Comparison of ENCODE assay signal across 9 cellular contexts in the genomic region with DNA sequence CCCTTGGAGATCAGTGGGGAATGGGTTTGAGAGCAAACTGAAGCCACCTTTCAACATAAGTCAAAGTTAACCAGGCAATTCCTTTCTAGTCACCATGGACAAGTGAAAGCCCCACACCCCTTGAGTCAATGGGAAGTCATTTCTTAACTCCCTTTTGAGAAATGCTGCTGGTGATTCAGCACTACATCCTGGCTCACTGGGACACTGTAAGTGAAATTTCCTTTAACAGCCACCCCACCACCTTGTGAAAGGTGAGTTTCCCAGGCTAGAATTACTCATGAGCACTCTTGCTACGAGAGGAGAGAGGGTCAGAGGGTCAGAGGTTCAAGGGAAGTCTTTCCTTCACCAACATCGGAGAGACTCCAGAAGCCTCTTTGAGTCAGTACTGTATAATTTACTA.
DNase-seq lines count a peak whose midpoint lies in the region; ATAC-seq, FAIRE-seq and TF ChIP-seq lines count a peak whose summit lies in the region.
"Had no signal": no experiment of that assay in that cellular context is flagged by ENCODE, and none has a peak within 500 bp of the region (broad histone marks: within the 10 kb centered on the region; RNA-seq: fewer than 3 reads in every experiment).

No MANE protein-coding gene starts in this region.

- 79% methylated on average over 2 of the region's 2 CpGs; no CpG with 5 or more reads in 1 of the 2 experiments for WGBS in endodermal cell (ENCODE audit: insufficient coverage in 1 of 2, insufficient read length in 1 of 2), 2 experiments

- H3K9me3 Mint-ChIP-seq in endodermal cell: no peaks in the 10 kb centered on the region
- H3K9me3 Mint-ChIP-seq: activated naive CD4-positive, alpha-beta T cell treated with anti-CD3 and anti-CD28 coated beads, Interleukin-2, amount 50 U/mL, for 24 hours had no signal

- no peaks in the 10 kb centered on the region for H3K36me3 ChIP-seq in endodermal cell (ENCODE audit: control insufficient read depth, insufficient read depth, low read length)

- TF ChIP-seq CTCF in endodermal cell (conservative IDR thresholded peaks at IDR 0.05): no peak

- no peak for TF ChIP-seq POLR2A in erythroblast (IDR thresholded peaks at IDR 0.05; ENCODE audit: low read length)

- ATAC-seq in HG03442 (IDR thresholded peaks at IDR 0.05; ENCODE audit: unreplicated experiment) (peak; percentile 74), HG02970 (IDR thresholded peaks at IDR 0.05; ENCODE audit: low FRiP score, unreplicated experiment) (no peak)

- peaks cover 18% of the 10 kb centered on the region for H3K27me3 Mint-ChIP-seq in endodermal cell (ENCODE audit: insufficient read depth)

- H3K27ac ChIP-seq in endodermal cell (ENCODE audit: low read depth, low read length): no peak overlapping the region

- H3K27me3 ChIP-seq in endodermal cell (ENCODE audit: control insufficient read depth, insufficient read depth, low read length, poor library complexity, severe bottlenecking): peaks cover 9% of the 10 kb centered on the region

- peaks cover 9% of the 10 kb centered on the region for H3K4me1 ChIP-seq in endodermal cell (ENCODE audit: control insufficient read depth, insufficient read depth, low read length)

- DNase-seq in AG08395 (ENCODE audit: low spot score) (peak; percentile 56), GM19239 (ENCODE audit: insufficient read length, low spot score) (no peak), endodermal cell (peak; percentile 47), NCI-H510A treated with DMSO at 0.1 percent for 48 hours (lab: John Stamatoyannopoulos, UW) (no peak), erythroblast (lab: John Stamatoyannopoulos, UW) (no peak)
- DNase-seq in stimulated activated naive CD4-positive, alpha-beta T cell treated with Interleukin-2 at 50 U/mL for 16 hours (lab: John Stamatoyannopoulos, UW): no peak

- peaks cover 17% of the 10 kb centered on the region for H3K4me1 Mint-ChIP-seq in endodermal cell
- H3K4me1 Mint-ChIP-seq: activated naive CD4-positive, alpha-beta T cell treated with anti-CD3 and anti-CD28 coated beads, Interleukin-2, amount 50 U/mL, for 24 hours had no signal

- H3K4me3 ChIP-seq in endodermal cell (ENCODE audit: low read length): no peak overlapping the region

- H3K9me3 ChIP-seq in endodermal cell (ENCODE audit: control insufficient read depth, low read length): no peaks in the 10 kb centered on the region

- FAIRE-seq in GM19239 (lab: Jason Lieb, UNC): peak; percentile 87

- H3K36me3 Mint-ChIP-seq in endodermal cell (ENCODE audit: low read depth): no peaks in the 10 kb centered on the region
- H3K36me3 Mint-ChIP-seq: activated naive CD4-positive, alpha-beta T cell treated with anti-CD3 and anti-CD28 coated beads, Interleukin-2, amount 50 U/mL, for 24 hours had no signal

- no peak overlapping the region for H3K4me3 Mint-ChIP-seq in endodermal cell
- H3K4me3 Mint-ChIP-seq: activated naive CD4-positive, alpha-beta T cell treated with anti-CD3 and anti-CD28 coated beads, Interleukin-2, amount 50 U/mL, for 24 hours had no signal

- H3K9ac ChIP-seq in endodermal cell (ENCODE audit: extremely low read depth, low read length, poor library complexity, severe bottlenecking): no peak overlapping the region

- H3K27ac Mint-ChIP-seq in endodermal cell: no peak overlapping the region
- H3K27ac Mint-ChIP-seq: activated naive CD4-positive, alpha-beta T cell treated with anti-CD3 and anti-CD28 coated beads, Interleukin-2, amount 50 U/mL, for 24 hours had no signal

Comparison
In these comparisons a context has a peak if more than half of its experiments do, and no peak if none do; other contexts are left out.
1. DNase-seq: peak in AG08395 (single experiment) and endodermal cell (single experiment); none in GM19239 (single experiment), NCI-H510A treated with DMSO at 0.1 percent for 48 hours (single experiment), stimulated activated naive CD4-positive, alpha-beta T cell treated with Interleukin-2 at 50 U/mL for 16 hours (single experiment) and erythroblast (0 of 2).